In the genomic region with DNA sequence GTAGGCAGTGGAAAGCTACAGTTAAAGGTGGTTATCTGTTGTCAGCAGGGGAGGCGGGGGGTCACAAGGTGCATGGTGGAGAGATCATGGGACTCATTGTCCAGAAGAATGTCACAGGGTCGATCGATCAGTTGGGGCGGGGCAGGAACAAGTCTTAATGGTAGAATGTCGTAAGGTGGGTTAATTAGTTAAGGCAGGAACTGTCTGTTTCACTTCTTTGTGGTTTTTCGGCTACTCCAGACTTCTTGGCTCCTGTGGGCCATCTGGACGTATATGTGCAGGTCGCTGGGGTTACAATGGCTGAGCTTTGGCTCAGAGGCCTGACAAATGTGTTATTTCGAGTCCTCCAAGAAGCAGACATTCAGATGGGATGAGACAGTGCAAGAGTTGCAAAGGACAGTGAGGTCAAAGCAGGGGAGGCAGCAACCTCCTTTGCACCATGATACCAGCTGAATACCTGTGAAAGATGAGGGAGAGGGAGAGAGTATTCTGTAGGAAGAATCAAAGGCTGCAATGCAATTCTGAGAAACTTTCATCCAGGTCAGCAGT, we compare ENCODE assay signal across 30 cellular contexts.
"Had no signal": no experiment of that assay in that cellular context is flagged by ENCODE, and none has a peak within 500 bp of the region (broad histone marks: within the 10 kb centered on the region; RNA-seq: fewer than 3 reads in every experiment).

No MANE protein-coding gene starts in this region.

- H3K9me3 Mint-ChIP-seq: activated B cell treated with CpG ODN at 0.5 μM for 24 hours; activated CD8-positive, alpha-beta T cell treated with anti-CD3 and anti-CD28 coated beads for 36 hours had no signal

- H3K36me3 ChIP-seq: brain microvascular endothelial cell, gastroesophageal sphincter, heart right ventricle, WERI-Rb-1 had no signal

- H3K36me3 Mint-ChIP-seq: activated naive CD8-positive, alpha-beta T cell had no signal

- H3K9me3 ChIP-seq: gastroesophageal sphincter, heart right ventricle had no signal

- H3K4me3 Mint-ChIP-seq: activated B cell treated with CpG ODN at 0.5 μM for 24 hours; activated CD8-positive, alpha-beta T cell treated with anti-CD3 and anti-CD28 coated beads for 36 hours; activated naive CD8-positive, alpha-beta T cell; activated T-cell treated with anti-CD3 and anti-CD28 coated beads, Interleukin-2, amount 50 U/mL, for 4 hours; activated T-helper 17 cell treated with anti-CD3 and anti-CD28 coated beads, Interleukin-2, amount 50 U/mL, for 72 hours; central memory CD8-positive, alpha-beta T cell; T-helper 17 cell; T-helper 2 cell treated with Interferon-gamma antibody and Interleukin-4, amounts not matched to agents 5 μg/mL and 100 μg/mL, for 36 hours had no signal

- H3K4me3 ChIP-seq: gastroesophageal sphincter, heart right ventricle had no signal

- ATAC-seq: activated CD4-positive, CD25-positive, alpha-beta regulatory T cell treated with anti-CD3 and anti-CD28 coated beads, Interleukin-2, amount 50 U/mL, for 24 hours; activated CD8-positive, alpha-beta T cell treated with anti-CD3 and anti-CD28 coated beads for 36 hours; activated T-cell treated with anti-CD3 and anti-CD28 coated beads, Interleukin-2, amount 50 U/mL, for 4 hours; activated T-helper 17 cell treated with anti-CD3 and anti-CD28 coated beads, Interleukin-2, amount 50 U/mL, for 72 hours; esophagus mucosa; gastroesophageal sphincter; heart right ventricle; T-helper 17 cell had no signal

- DNase-seq: activated B cell treated with CpG ODN at 0.5 μM for 24 hours; activated CD4-positive, alpha-beta T cell treated with anti-CD3 and anti-CD28 coated beads for 48 hours; activated CD4-positive, alpha-beta T cell treated with anti-CD3 and anti-CD28 coated beads, Interleukin-2, amount 50 U/mL, for 1 hour; activated CD4-positive, alpha-beta T cell treated with anti-CD3 and anti-CD28 coated beads, Interleukin-2, amount 50 U/mL, for 48 hours; activated CD8-positive, alpha-beta memory T cell treated with anti-CD3 and anti-CD28 coated beads for 24 hours; activated CD8-positive, alpha-beta T cell treated with anti-CD3 and anti-CD28 coated beads for 36 hours; activated effector memory CD4-positive, alpha-beta T cell treated with Interleukin-2 at 50 U/mL for 16 hours; activated gamma-delta T cell treated with Interleukin-2 at 50 U/mL for 16 hours; activated naive CD4-positive, alpha-beta T cell treated with anti-CD3 and anti-CD28 coated beads, Interleukin-2, amount 50 U/mL, for 16 hours; activated naive CD4-positive, alpha-beta T cell treated with Interleukin-2 at 50 U/mL for 16 hours; activated T-cell treated with anti-CD3 and anti-CD28 coated beads, Interleukin-2, amount 50 U/mL, for 4 hours; amniotic stem cell; anterior cingulate cortex; brain microvascular endothelial cell; cortex of kidney; dermis blood vessel endothelial cell; effector CD8-positive, alpha-beta T cell; foreskin melanocyte; heart right ventricle; T-helper 1 cell; T-helper 17 cell; T1000; WERI-Rb-1 had no signal

- H3K27me3 ChIP-seq: brain microvascular endothelial cell had no signal

- H3K27ac ChIP-seq: brain microvascular endothelial cell, gastroesophageal sphincter, heart right ventricle, WERI-Rb-1 had no signal

- H3K4me1 Mint-ChIP-seq: activated B cell treated with CpG ODN at 0.5 μM for 24 hours; activated T-helper 17 cell treated with anti-CD3 and anti-CD28 coated beads, Interleukin-2, amount 50 U/mL, for 72 hours; central memory CD8-positive, alpha-beta T cell; T-helper 17 cell had no signal

- H3K27ac Mint-ChIP-seq: activated B cell treated with CpG ODN at 0.5 μM for 24 hours; activated CD8-positive, alpha-beta T cell treated with anti-CD3 and anti-CD28 coated beads for 36 hours; activated naive CD8-positive, alpha-beta T cell; activated T-helper 17 cell treated with anti-CD3 and anti-CD28 coated beads, Interleukin-2, amount 50 U/mL, for 72 hours; T-helper 17 cell; T-helper 2 cell treated with Interferon-gamma antibody and Interleukin-4, amounts not matched to agents 5 μg/mL and 100 μg/mL, for 36 hours had no signal

- H3K4me1 ChIP-seq: gastroesophageal sphincter, heart right ventricle had no signal

- H3K27me3 Mint-ChIP-seq: activated B cell treated with CpG ODN at 0.5 μM for 24 hours; activated CD8-positive, alpha-beta T cell treated with anti-CD3 and anti-CD28 coated beads for 36 hours; activated naive CD8-positive, alpha-beta T cell; activated T-helper 17 cell treated with anti-CD3 and anti-CD28 coated beads, Interleukin-2, amount 50 U/mL, for 72 hours; central memory CD8-positive, alpha-beta T cell; T-helper 17 cell had no signal
